Comparison of ENCODE assay signal across 18 cellular contexts in the genomic region with DNA sequence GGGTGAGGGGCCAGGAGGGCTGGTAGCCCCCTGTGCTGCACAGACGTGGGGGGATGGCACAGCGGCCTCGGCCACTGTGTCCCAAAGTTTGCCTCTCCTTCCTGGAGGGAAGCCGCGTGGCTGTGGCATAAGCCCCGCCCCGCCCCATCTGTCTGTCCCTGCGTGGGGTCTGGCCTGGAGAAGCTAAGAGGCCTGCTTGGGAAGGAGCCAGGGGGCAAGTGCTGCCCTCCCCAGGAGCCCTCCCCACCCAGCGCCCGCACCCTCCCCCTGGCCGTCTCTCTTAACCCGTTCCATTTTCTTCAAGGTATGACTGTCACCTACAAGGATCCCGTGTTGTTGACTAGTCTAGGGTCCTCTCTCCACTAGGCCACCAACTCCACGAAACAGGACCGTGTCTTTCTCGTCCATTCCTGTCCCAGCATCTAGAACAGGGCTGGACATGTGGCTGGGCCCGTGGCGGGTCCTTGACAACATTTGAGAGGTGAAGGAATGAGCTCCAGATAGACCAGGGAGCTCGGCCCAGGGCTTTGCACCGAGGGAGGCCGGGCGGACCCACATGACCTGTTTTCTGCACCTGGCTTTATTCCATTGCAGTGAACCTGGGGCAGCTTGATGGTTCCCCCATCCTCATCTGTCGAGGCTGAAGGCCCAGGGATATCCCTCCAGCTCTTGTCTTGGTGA.
DNase-seq lines count a peak whose midpoint lies in the region; ATAC-seq and TF ChIP-seq lines count a peak whose summit lies in the region.
"Had no signal": no experiment of that assay in that cellular context is flagged by ENCODE, and none has a peak within 500 bp of the region (broad histone marks: within the 10 kb centered on the region; RNA-seq: fewer than 3 reads in every experiment).

No MANE protein-coding gene starts in this region.

- intact Hi-C loops in activated CD4-positive, alpha-beta memory T cell treated with anti-CD3 and anti-CD28 coated beads for 36 hours (cut with micrococcal nuclease), result no loop called here
- intact Hi-C loops in sciatic nerve (cut with DNase I), result no loop called here
- intact Hi-C loops in Calu3 (cut with micrococcal nuclease; ENCODE audit: unreplicated experiment), result no loop called here
- intact Hi-C loops in activated T-helper 1 cell treated with anti-CD3 and anti-CD28 coated beads, Interleukin-12 subunit alpha, Interleukin-12 subunit beta, Interleukin-2, Interleukin-4 antibody, amounts not matched to agents 30 ng/mL and 10 ng/mL and 1 ng/mL, durations not matched to agents 14 hours and 24 hours and 36 hours (cut with micrococcal nuclease), result no loop called here

- in situ Hi-C loops in G401 (cut with HindIII; ENCODE audit: low sequenced_read_pairs), result no loop called here

- no peak for TF ChIP-seq CTCF in Calu3 (IDR thresholded peaks at IDR 0.05; ENCODE audit: unreplicated experiment)

- CTCF ChIA-PET in activated CD4-positive, alpha-beta memory T cell treated with anti-CD3 and anti-CD28 coated beads for 36 hours (lab: Charles Lee), result no interaction called here
- CTCF ChIA-PET in activated CD4-positive, alpha-beta memory T cell treated with anti-CD3 and anti-CD28 coated beads, Interleukin-2, amount 10 ng/mL, durations not matched to agents 7 days and 5 days (lab: Charles Lee), result no interaction called here
- CTCF ChIA-PET in Calu3 (lab: Charles Lee), result interaction anchor here (0.8 kb wide), 1 partner anchor 166 kb away, joined by 3 read pairs; no protein-coding TSS in a partner anchor

- no peaks in the 10 kb centered on the region for H3K27me3 Mint-ChIP-seq in activated CD4-positive, alpha-beta memory T cell treated with anti-CD3 and anti-CD28 coated beads for 36 hours
- no peaks in the 10 kb centered on the region for H3K27me3 Mint-ChIP-seq in activated CD4-positive, alpha-beta memory T cell treated with anti-CD3 and anti-CD28 coated beads, Interleukin-2, amount 10 ng/mL, durations not matched to agents 7 days and 5 days
- peaks cover 14% of the 10 kb centered on the region for H3K27me3 Mint-ChIP-seq in Calu3 (ENCODE audit: unreplicated experiment)
- no peaks in the 10 kb centered on the region for H3K27me3 Mint-ChIP-seq in activated T-helper 1 cell treated with anti-CD3 and anti-CD28 coated beads, Interleukin-12 subunit alpha, Interleukin-12 subunit beta, Interleukin-2, Interleukin-4 antibody, amounts not matched to agents 30 ng/mL and 10 ng/mL and 1 ng/mL, durations not matched to agents 14 hours and 24 hours and 36 hours (ENCODE audit: insufficient read depth)
- H3K27me3 Mint-ChIP-seq: activated CD4-positive, alpha-beta T cell treated with anti-CD3 and anti-CD28 coated beads for 36 hours; B cell had no signal

- no peak overlapping the region for H3K4me3 Mint-ChIP-seq in activated CD4-positive, alpha-beta memory T cell treated with anti-CD3 and anti-CD28 coated beads for 36 hours
- H3K4me3 Mint-ChIP-seq in activated CD4-positive, alpha-beta memory T cell treated with anti-CD3 and anti-CD28 coated beads, Interleukin-2, amount 10 ng/mL, durations not matched to agents 7 days and 5 days, result no peak overlapping the region
- H3K4me3 Mint-ChIP-seq in Calu3 (ENCODE audit: low read depth, unreplicated experiment), result no peak overlapping the region
- no peak overlapping the region for H3K4me3 Mint-ChIP-seq in activated T-helper 1 cell treated with anti-CD3 and anti-CD28 coated beads, Interleukin-12 subunit alpha, Interleukin-12 subunit beta, Interleukin-2, Interleukin-4 antibody, amounts not matched to agents 30 ng/mL and 10 ng/mL and 1 ng/mL, durations not matched to agents 14 hours and 24 hours and 36 hours
- H3K4me3 Mint-ChIP-seq: activated CD4-positive, alpha-beta T cell treated with anti-CD3 and anti-CD28 coated beads for 36 hours; B cell; HFFc6; immature natural killer cell had no signal

- peaks cover 10% of the 10 kb centered on the region for H3K9me3 Mint-ChIP-seq in activated CD4-positive, alpha-beta memory T cell treated with anti-CD3 and anti-CD28 coated beads for 36 hours
- peaks cover 3% of the 10 kb centered on the region for H3K9me3 Mint-ChIP-seq in activated CD4-positive, alpha-beta memory T cell treated with anti-CD3 and anti-CD28 coated beads, Interleukin-2, amount 10 ng/mL, durations not matched to agents 7 days and 5 days
- H3K9me3 Mint-ChIP-seq in Calu3 (ENCODE audit: low read depth, unreplicated experiment), result peaks cover 7% of the 10 kb centered on the region
- peaks cover 7% of the 10 kb centered on the region for H3K9me3 Mint-ChIP-seq in activated T-helper 1 cell treated with anti-CD3 and anti-CD28 coated beads, Interleukin-12 subunit alpha, Interleukin-12 subunit beta, Interleukin-2, Interleukin-4 antibody, amounts not matched to agents 30 ng/mL and 10 ng/mL and 1 ng/mL, durations not matched to agents 14 hours and 24 hours and 36 hours

- no peak for ATAC-seq in sciatic nerve
- ATAC-seq: activated CD4-positive, alpha-beta T cell treated with anti-CD3 and anti-CD28 coated beads for 36 hours; heart right ventricle had no signal

- DNase-seq in activated CD4-positive, alpha-beta memory T cell treated with anti-CD3 and anti-CD28 coated beads for 36 hours, result peak; percentile 6
- no peak for DNase-seq in activated CD4-positive, alpha-beta memory T cell treated with anti-CD3 and anti-CD28 coated beads, Interleukin-2, amount 10 ng/mL, durations not matched to agents 7 days and 5 days
- DNase-seq in G401 (ENCODE audit: low spot score) (peak; percentile 38), ecto neural progenitor cell (ENCODE audit: low spot score) (peak; percentile 22), sciatic nerve (ENCODE audit: low spot score) (peak; percentile 37), COR-L47 (lab: John Stamatoyannopoulos, UW) (no peak), Calu3 (no peak)
- no peak for DNase-seq in activated T-helper 1 cell treated with anti-CD3 and anti-CD28 coated beads, Interleukin-12 subunit alpha, Interleukin-12 subunit beta, Interleukin-2, Interleukin-4 antibody, amounts not matched to agents 30 ng/mL and 10 ng/mL and 1 ng/mL, durations not matched to agents 14 hours and 24 hours and 36 hours (ENCODE audit: low spot score)
- DNase-seq: activated CD4-positive, alpha-beta T cell treated with anti-CD3 and anti-CD28 coated beads for 36 hours; activated gamma-delta T cell; heart right ventricle; HFFc6; immature natural killer cell; NCI-H1694 treated with DMSO at 0.1 percent for 48 hours; NCI-H2227 treated with DMSO at 0.1 percent for 48 hours; PC-9; SIG-M5 had no signal

- POLR2A ChIA-PET in activated CD4-positive, alpha-beta memory T cell treated with anti-CD3 and anti-CD28 coated beads for 36 hours (lab: Charles Lee), result no interaction called here
- POLR2A ChIA-PET in activated CD4-positive, alpha-beta memory T cell treated with anti-CD3 and anti-CD28 coated beads, Interleukin-2, amount 10 ng/mL, durations not matched to agents 7 days and 5 days (lab: Charles Lee), result no interaction called here

- no TSS peak for BruUV-seq in Calu3 (replicated peaks; lab: Mats Ljungman, UMichigan)

- no peaks in the 10 kb centered on the region for H3K36me3 Mint-ChIP-seq in activated CD4-positive, alpha-beta memory T cell treated with anti-CD3 and anti-CD28 coated beads for 36 hours
- no peaks in the 10 kb centered on the region for H3K36me3 Mint-ChIP-seq in activated CD4-positive, alpha-beta memory T cell treated with anti-CD3 and anti-CD28 coated beads, Interleukin-2, amount 10 ng/mL, durations not matched to agents 7 days and 5 days (ENCODE audit: low read depth)
- H3K36me3 Mint-ChIP-seq in Calu3 (ENCODE audit: insufficient read depth, unreplicated experiment), result no peaks in the 10 kb centered on the region
- no peaks in the 10 kb centered on the region for H3K36me3 Mint-ChIP-seq in activated T-helper 1 cell treated with anti-CD3 and anti-CD28 coated beads, Interleukin-12 subunit alpha, Interleukin-12 subunit beta, Interleukin-2, Interleukin-4 antibody, amounts not matched to agents 30 ng/mL and 10 ng/mL and 1 ng/mL, durations not matched to agents 14 hours and 24 hours and 36 hours (ENCODE audit: low read depth)
- H3K36me3 Mint-ChIP-seq: immature natural killer cell had no signal

- no peak overlapping the region for H3K27ac Mint-ChIP-seq in activated CD4-positive, alpha-beta memory T cell treated with anti-CD3 and anti-CD28 coated beads for 36 hours
- no peak overlapping the region for H3K27ac Mint-ChIP-seq in activated CD4-positive, alpha-beta memory T cell treated with anti-CD3 and anti-CD28 coated beads, Interleukin-2, amount 10 ng/mL, durations not matched to agents 7 days and 5 days
- no peak overlapping the region for H3K27ac Mint-ChIP-seq in Calu3 (ENCODE audit: unreplicated experiment)
- H3K27ac Mint-ChIP-seq in activated T-helper 1 cell treated with anti-CD3 and anti-CD28 coated beads, Interleukin-12 subunit alpha, Interleukin-12 subunit beta, Interleukin-2, Interleukin-4 antibody, amounts not matched to agents 30 ng/mL and 10 ng/mL and 1 ng/mL, durations not matched to agents 14 hours and 24 hours and 36 hours, result no peak overlapping the region
- H3K27ac Mint-ChIP-seq: activated CD4-positive, alpha-beta T cell treated with anti-CD3 and anti-CD28 coated beads for 36 hours; B cell; HFFc6; immature natural killer cell had no signal

- no peaks in the 10 kb centered on the region for H3K4me1 Mint-ChIP-seq in activated CD4-positive, alpha-beta memory T cell treated with anti-CD3 and anti-CD28 coated beads for 36 hours (ENCODE audit: low read depth)
- no peaks in the 10 kb centered on the region for H3K4me1 Mint-ChIP-seq in activated CD4-positive, alpha-beta memory T cell treated with anti-CD3 and anti-CD28 coated beads, Interleukin-2, amount 10 ng/mL, durations not matched to agents 7 days and 5 days
- H3K4me1 Mint-ChIP-seq in Calu3 (ENCODE audit: low read depth, unreplicated experiment), result no peaks in the 10 kb centered on the region
- H3K4me1 Mint-ChIP-seq in activated T-helper 1 cell treated with anti-CD3 and anti-CD28 coated beads, Interleukin-12 subunit alpha, Interleukin-12 subunit beta, Interleukin-2, Interleukin-4 antibody, amounts not matched to agents 30 ng/mL and 10 ng/mL and 1 ng/mL, durations not matched to agents 14 hours and 24 hours and 36 hours (ENCODE audit: low read depth), result no peaks in the 10 kb centered on the region
- H3K4me1 Mint-ChIP-seq: activated CD4-positive, alpha-beta T cell treated with anti-CD3 and anti-CD28 coated beads for 36 hours; B cell; immature natural killer cell had no signal

Comparison
In these comparisons a context has a peak if more than half of its experiments do, and no peak if none do; other contexts are left out.
1. DNase-seq: peak in activated CD4-positive, alpha-beta memory T cell treated with anti-CD3 and anti-CD28 coated beads for 36 hours (single experiment), G401 (single experiment), ecto neural progenitor cell (single experiment) and sciatic nerve (single experiment); none in activated CD4-positive, alpha-beta memory T cell treated with anti-CD3 and anti-CD28 coated beads, Interleukin-2, amount 10 ng/mL, durations not matched to agents 7 days and 5 days (single experiment), COR-L47 (single experiment), Calu3 (single experiment) and activated T-helper 1 cell treated with anti-CD3 and anti-CD28 coated beads, Interleukin-12 subunit alpha, Interleukin-12 subunit beta, Interleukin-2, Interleukin-4 antibody, amounts not matched to agents 30 ng/mL and 10 ng/mL and 1 ng/mL, durations not matched to agents 14 hours and 24 hours and 36 hours (single experiment).